31 cellular contexts compared by ENCODE assay signal in genomic region chr17:5772720-5773119, GRCh38.
A peak's percentile ranks its signal among the peaks of the same experiment; 100 is the strongest.
DNase-seq lines count a peak whose midpoint lies in the region; ATAC-seq and TF ChIP-seq lines count a peak whose summit lies in the region.
"Had no signal": no experiment of that assay in that cellular context is flagged by ENCODE, and none has a peak within 500 bp of the region (broad histone marks: within the 10 kb centered on the region; RNA-seq: fewer than 3 reads in every experiment).

No MANE protein-coding gene starts in this region.

- TF ChIP-seq CTCF in GM23338 (conservative IDR thresholded peaks at IDR 0.05; ENCODE audit: low read depth in 2 of 2), result no peak
- no peak for TF ChIP-seq CTCF in fibroblast of pulmonary artery (IDR thresholded peaks at IDR 0.05; ENCODE audit: low read length, missing control alignments)
- TF ChIP-seq CTCF in psoas muscle (IDR thresholded peaks at IDR 0.05), result no peak

- no peaks in the 10 kb centered on the region for H3F3A ChIP-seq in GM23338 (replicated peaks; ENCODE audit: low read depth)

- H3K4me1 Mint-ChIP-seq in GM23338, result no peaks in the 10 kb centered on the region; the same call in 2 of the 3 replicates
- peaks cover 10% of the 10 kb centered on the region for H3K4me1 Mint-ChIP-seq in activated CD4-positive, alpha-beta T cell treated with anti-CD3 and anti-CD28 coated beads, Interleukin-2, amount 10 ng/mL, durations not matched to agents 7 days and 5 days
- H3K4me1 Mint-ChIP-seq: activated B cell treated with CpG ODN at 0.5 μM for 24 hours; CD8-positive, alpha-beta memory T cell had no signal

- WGBS in psoas muscle, 3 donors, result 36 to 62% (median 48%) methylated on average over 13 of the region's 13 CpGs

- DNase-seq in GM23338 (ENCODE audit: low spot score), result no peak
- DNase-seq in fibroblast of pulmonary artery (ENCODE audit: low read depth), result peak; percentile 87
- DNase-seq in psoas muscle, result no peak
- DNase-seq in activated CD4-positive, alpha-beta T cell treated with anti-CD3 and anti-CD28 coated beads, Interleukin-2, amount 10 ng/mL, durations not matched to agents 7 days and 5 days, result no peak
- DNase-seq in dermis blood vessel endothelial cell, result no peak
- DNase-seq in activated effector memory CD4-positive, alpha-beta T cell treated with anti-CD3 and anti-CD28 coated beads, Interleukin-2, amount 50 U/mL, for 16 hours, result no peak
- DNase-seq: ACHN; activated B cell treated with CpG ODN at 0.5 μM for 24 hours; activated CD8-positive, alpha-beta memory T cell treated with anti-CD3 and anti-CD28 coated beads, Interleukin-2, amount 10 ng/mL, durations not matched to agents 7 days and 5 days; activated naive CD4-positive, alpha-beta T cell treated with anti-CD3 and anti-CD28 coated beads, Interleukin-2, amount 10 ng/mL, durations not matched to agents 7 days and 5 days; BE2C; brain microvascular endothelial cell; CD8-positive, alpha-beta memory T cell; DMS53; effector CD8-positive, alpha-beta T cell; erythroblast; foreskin fibroblast; GF-D8; head of caudate nucleus; HFFc6; kidney glomerular epithelial cell; NCI-H1105; NCI-H1930; NCI-H526; nucleus accumbens; PC-9; SHP77; stimulated activated CD4-positive, alpha-beta T cell treated with anti-CD3 and anti-CD28 coated beads, Interleukin-2, amount 100 ng/mL, for 48 hours; transverse colon had no signal

- no peaks in the 10 kb centered on the region for H3K36me3 Mint-ChIP-seq in GM23338 (ENCODE audit: low read depth)
- H3K36me3 Mint-ChIP-seq in activated CD4-positive, alpha-beta T cell treated with anti-CD3 and anti-CD28 coated beads, Interleukin-2, amount 10 ng/mL, durations not matched to agents 7 days and 5 days (ENCODE audit: low read depth), result no peaks in the 10 kb centered on the region
- H3K36me3 Mint-ChIP-seq: activated CD8-positive, alpha-beta memory T cell treated with anti-CD3 and anti-CD28 coated beads, Interleukin-2, amount 10 ng/mL, durations not matched to agents 7 days and 5 days; activated naive CD4-positive, alpha-beta T cell treated with anti-CD3 and anti-CD28 coated beads, Interleukin-2, amount 10 ng/mL, durations not matched to agents 7 days and 5 days; CD8-positive, alpha-beta memory T cell had no signal

- no peak overlapping the region for H3K4me3 ChIP-seq in GM23338
- H3K4me3 ChIP-seq in fibroblast of pulmonary artery (replicated peaks; ENCODE audit: low read depth, low read length), result no peak overlapping the region
- H3K4me3 ChIP-seq in psoas muscle, result no peak overlapping the region
- H3K4me3 ChIP-seq: PC-9, transverse colon had no signal

- peaks cover 7% of the 10 kb centered on the region for H3K27me3 Mint-ChIP-seq in GM23338 (ENCODE audit: insufficient read depth, low read depth, poor library complexity)
- peaks cover 29% of the 10 kb centered on the region for H3K27me3 Mint-ChIP-seq in activated CD4-positive, alpha-beta T cell treated with anti-CD3 and anti-CD28 coated beads, Interleukin-2, amount 10 ng/mL, durations not matched to agents 7 days and 5 days

- H3K27me3 ChIP-seq in GM23338 (ENCODE audit: insufficient read depth) (no peaks in the 10 kb centered on the region), psoas muscle (ENCODE audit: insufficient read depth in 3 of 3, low read length in 2 of 3) (peaks cover 0 to 25% (median 3%) of the 10 kb centered on the region in 3 donors)
- H3K27me3 ChIP-seq: BE2C, brain microvascular endothelial cell had no signal

- H3K27ac ChIP-seq in GM23338 (ENCODE audit: low read depth) (no peak overlapping the region), psoas muscle (no peak overlapping the region)
- H3K27ac ChIP-seq: brain microvascular endothelial cell, PC-9, transverse colon had no signal

- 0 out of 2 replicates have a peak, but pooled peaks cover 3% of the 10 kb centered on the region for H3K4me1 ChIP-seq in GM23338 (ENCODE audit: insufficient read depth)
- H3K4me1 ChIP-seq in psoas muscle, result peaks cover 13% of the 10 kb centered on the region
- H3K4me1 ChIP-seq: BE2C, transverse colon had no signal

- H2AFZ ChIP-seq in GM23338, result 0 out of 2 replicates have a peak overlapping the region, but pooled peaks have one; percentile 43
- H2AFZ ChIP-seq: PC-9 had no signal

- no peaks in the 10 kb centered on the region for H3K9me3 ChIP-seq in psoas muscle
- H3K9me3 ChIP-seq: BE2C, transverse colon had no signal

- H3K36me3 ChIP-seq in GM23338 (ENCODE audit: insufficient read depth) (no peaks in the 10 kb centered on the region), psoas muscle (ENCODE audit: insufficient read depth in 1 of 2, low read depth in 1 of 2) (no peaks in the 10 kb centered on the region)
- H3K36me3 ChIP-seq: BE2C, brain microvascular endothelial cell, transverse colon had no signal

- H3K79me2 ChIP-seq in GM23338 (replicated peaks; ENCODE audit: insufficient read depth), result no peaks in the 10 kb centered on the region

- no peaks in the 10 kb centered on the region for H3K9me2 ChIP-seq in GM23338 (ENCODE audit: insufficient read depth)

- H3K27ac Mint-ChIP-seq in GM23338, result no peak overlapping the region
- no peak overlapping the region for H3K27ac Mint-ChIP-seq in activated CD4-positive, alpha-beta T cell treated with anti-CD3 and anti-CD28 coated beads, Interleukin-2, amount 10 ng/mL, durations not matched to agents 7 days and 5 days
- H3K27ac Mint-ChIP-seq: activated B cell treated with CpG ODN at 0.5 μM for 24 hours; activated CD8-positive, alpha-beta memory T cell treated with anti-CD3 and anti-CD28 coated beads, Interleukin-2, amount 10 ng/mL, durations not matched to agents 7 days and 5 days; activated naive CD4-positive, alpha-beta T cell treated with anti-CD3 and anti-CD28 coated beads, Interleukin-2, amount 10 ng/mL, durations not matched to agents 7 days and 5 days; CD8-positive, alpha-beta memory T cell; HFFc6 had no signal

- intact Hi-C loops in psoas muscle (cut with DNase I), result no loop called here

- no peak overlapping the region for H3K4me3 Mint-ChIP-seq in GM23338
- no peak overlapping the region for H3K4me3 Mint-ChIP-seq in activated CD4-positive, alpha-beta T cell treated with anti-CD3 and anti-CD28 coated beads, Interleukin-2, amount 10 ng/mL, durations not matched to agents 7 days and 5 days
- H3K4me3 Mint-ChIP-seq: activated B cell treated with CpG ODN at 0.5 μM for 24 hours; activated CD8-positive, alpha-beta memory T cell treated with anti-CD3 and anti-CD28 coated beads, Interleukin-2, amount 10 ng/mL, durations not matched to agents 7 days and 5 days; activated naive CD4-positive, alpha-beta T cell treated with anti-CD3 and anti-CD28 coated beads, Interleukin-2, amount 10 ng/mL, durations not matched to agents 7 days and 5 days; CD8-positive, alpha-beta memory T cell; HFFc6 had no signal

- ATAC-seq in GM23338 (no peak), psoas muscle (peak in 3 of 4 donors; percentile 48 to 73 (median 71)), GM18873 (IDR thresholded peaks at IDR 0.05; ENCODE audit: low FRiP score, unreplicated experiment) (no peak)
- ATAC-seq: activated CD8-positive, alpha-beta memory T cell treated with anti-CD3 and anti-CD28 coated beads, Interleukin-2, amount 10 ng/mL, durations not matched to agents 7 days and 5 days had no signal

- H3K9me3 Mint-ChIP-seq in GM23338, result no peaks in the 10 kb centered on the region
- no peaks in the 10 kb centered on the region for H3K9me3 Mint-ChIP-seq in activated CD4-positive, alpha-beta T cell treated with anti-CD3 and anti-CD28 coated beads, Interleukin-2, amount 10 ng/mL, durations not matched to agents 7 days and 5 days
- H3K9me3 Mint-ChIP-seq: activated B cell treated with CpG ODN at 0.5 μM for 24 hours; activated naive CD4-positive, alpha-beta T cell treated with anti-CD3 and anti-CD28 coated beads, Interleukin-2, amount 10 ng/mL, durations not matched to agents 7 days and 5 days; CD8-positive, alpha-beta memory T cell; HFFc6 had no signal

- CTCF ChIA-PET in activated CD4-positive, alpha-beta T cell treated with anti-CD3 and anti-CD28 coated beads, Interleukin-2, amount 10 ng/mL, durations not matched to agents 7 days and 5 days (lab: Charles Lee), result no interaction called here

- no peaks in the 10 kb centered on the region for H4K20me1 ChIP-seq in GM23338 (replicated peaks; ENCODE audit: insufficient read depth)

- POLR2A ChIA-PET in activated CD4-positive, alpha-beta T cell treated with anti-CD3 and anti-CD28 coated beads, Interleukin-2, amount 10 ng/mL, durations not matched to agents 7 days and 5 days (lab: Charles Lee), result no interaction called here

- no peak overlapping the region for H3K4me2 ChIP-seq in GM23338
- H3K4me2 ChIP-seq: PC-9 had no signal

TF ChIP-seq in PFSK-1, 5 proteins besides CTCF, POLR2A, EP300 and RAD21:
- TF ChIP-seq SIN3A (IDR thresholded peaks at IDR 0.05; ENCODE audit: borderline replicate concordance, insufficient read depth, low read length), result peak; percentile 94
- TF ChIP-seq FOXP2 (optimal IDR thresholded peaks at IDR 0.05; ENCODE audit: borderline replicate concordance, extremely low read depth, extremely low read length, insufficient read depth), result no peak
- no peak for TF ChIP-seq POLR2AphosphoS5 (IDR thresholded peaks at IDR 0.05; ENCODE audit: low read depth, low read length)
- no peak for TF ChIP-seq TAF1 (IDR thresholded peaks at IDR 0.05; ENCODE audit: borderline replicate concordance, insufficient read depth, low read length)
- peak in 1 of 2 experiments; percentile 57; a peak in 1 of 4 replicates for TF ChIP-seq REST (IDR thresholded peaks at IDR 0.05; ENCODE audit: insufficient read depth in 1 of 2, low read depth in 2 of 2, low read length in 2 of 2)

Comparison
In these comparisons a context has a peak if more than half of its experiments do, and no peak if none do; other contexts are left out.
1. ATAC-seq: peak in psoas muscle (3 of 4); none in GM23338 (single experiment) and GM18873 (single experiment).